In genomic region chr10:3782456-3783312, GRCh38 we compare ENCODE assay signal across 8 cellular contexts. TPM values are rescaled to one million over a fixed set of nuclear protein-coding genes. Genes with fewer than 3 reads are reported as not detected.
DNase-seq lines count a peak whose midpoint lies in the region; ATAC-seq, FAIRE-seq and TF ChIP-seq lines count a peak whose summit lies in the region.

No MANE protein-coding gene starts in this region.

- RAD21 ChIA-PET in HCT116 (lab: Charles Lee; ENCODE audit: low non-redundant PET in 1 of 2, low total read pairs in 2 of 2, uncharacterized antibody in 2 of 2, unreplicated experiment in 2 of 2): no interaction called here

- peak overlapping the region; percentile 94 for H3K9ac ChIP-seq in HCT116 (ENCODE audit: low read length)

- no peaks in the 10 kb centered on the region for H3K9me2 ChIP-seq in HCT116 (ENCODE audit: insufficient read depth)

- DNase-seq in Calu3 (peak; percentile 71), HCT116 (ENCODE audit: low read depth, low spot score) (no peak), OCI-M1 (lab: John Stamatoyannopoulos, UW) (peak; percentile 87), frontal cortex (ENCODE audit: low spot score in 2 of 2) (peak; percentile 76 to 78), NCI-H2227 treated with DMSO at 0.1 percent for 48 hours (lab: John Stamatoyannopoulos, UW) (no peak)
- DNase-seq in activated naive CD4-positive, alpha-beta T cell treated with anti-CD3 and anti-CD28 coated beads, Interleukin-2, amount 50 U/mL, for 72 hours (ENCODE audit: low spot score in 2 of 2): no peak

- peaks cover 31% of the 10 kb centered on the region; the same call in 1 of the 2 replicates for H4K20me1 ChIP-seq in HCT116 (ENCODE audit: insufficient read depth)

- H3K36me3 Mint-ChIP-seq in Calu3 (ENCODE audit: insufficient read depth, unreplicated experiment) (peaks cover 95% of the 10 kb centered on the region), nephron (ENCODE audit: low read depth) (peaks cover 57% of the 10 kb centered on the region)
- H3K36me3 Mint-ChIP-seq in activated naive CD4-positive, alpha-beta T cell treated with anti-CD3 and anti-CD28 coated beads, Interleukin-2, amount 50 U/mL, for 72 hours: peaks cover 59 to 71% of the 10 kb centered on the region in 2 donors

- BruUV-seq in Calu3 (replicated peaks; lab: Mats Ljungman, UMichigan): TSS peak; percentile 23
- no TSS peak for BruUV-seq in HCT116 (replicated peaks; lab: Mats Ljungman, UMichigan)

- H3K4me3 Mint-ChIP-seq in Calu3 (ENCODE audit: low read depth, unreplicated experiment): peak overlapping the region; percentile 98
- H3K4me3 Mint-ChIP-seq in nephron: peak overlapping the region; percentile 96 to 99 (median 96)

- no peaks in the 10 kb centered on the region for H3K27me3 ChIP-seq in HCT116 (ENCODE audit: insufficient read depth, low read length)

- peak; percentile 26; the same call in 1 of the 2 replicates for TF ChIP-seq RAD21 in HCT116 (IDR thresholded peaks at IDR 0.05; ENCODE audit: low read depth)

- intact Hi-C loops in Calu3 (cut with micrococcal nuclease; ENCODE audit: unreplicated experiment): loop anchor here (1.0 to 10.0 kb wide), 4 partner anchors 70 to 892 kb away; no protein-coding TSS in a partner anchor
- intact Hi-C loops in HCT116 (cut with micrococcal nuclease): loop anchor here (2.0 to 10.0 kb wide), 2 partner anchors 70 to 372 kb away; no protein-coding TSS in a partner anchor

- H3K9me3 Mint-ChIP-seq in Calu3 (ENCODE audit: low read depth, unreplicated experiment): no peaks in the 10 kb centered on the region
- H3K9me3 Mint-ChIP-seq in activated naive CD4-positive, alpha-beta T cell treated with anti-CD3 and anti-CD28 coated beads, Interleukin-2, amount 50 U/mL, for 72 hours: no peaks in the 10 kb centered on the region
- no peaks in the 10 kb centered on the region for H3K9me3 Mint-ChIP-seq in nephron

- H3K4me1 ChIP-seq in HCT116 (ENCODE audit: control insufficient read depth in 1 of 2, insufficient read depth in 2 of 2, low read length in 2 of 2): peaks cover 57 to 78% of the 10 kb centered on the region in 2 experiments

- no peak overlapping the region for H2AFZ ChIP-seq in HCT116 (ENCODE audit: low read depth, low read length, poor library complexity, severe bottlenecking)

- H3K9me3 ChIP-seq in HCT116 (ENCODE audit: control insufficient read depth in 1 of 2, insufficient read depth in 1 of 2, low read depth in 1 of 2, low read length in 2 of 2): no peaks in the 10 kb centered on the region

- H3K4me2 ChIP-seq in HCT116 (ENCODE audit: low read length): peak overlapping the region; percentile 93

- TF ChIP-seq CTCF in Calu3 (IDR thresholded peaks at IDR 0.05; ENCODE audit: unreplicated experiment) (no peak), HCT116 (IDR thresholded peaks at IDR 0.05 in 2 of 3, conservative IDR thresholded peaks at IDR 0.05 in 1 of 3; ENCODE audit: borderline replicate concordance in 1 of 3, insufficient read depth in 1 of 3, low read depth in 2 of 3, low read length in 2 of 3) (no peak), nephron (IDR thresholded peaks at IDR 0.05; ENCODE audit: unreplicated experiment in 3 of 3) (no peak)

- peak overlapping the region; percentile 100 for H3K27ac Mint-ChIP-seq in Calu3 (ENCODE audit: unreplicated experiment)
- H3K27ac Mint-ChIP-seq in activated naive CD4-positive, alpha-beta T cell treated with anti-CD3 and anti-CD28 coated beads, Interleukin-2, amount 50 U/mL, for 72 hours: peak overlapping the region; percentile 100
- peak overlapping the region; percentile 98 to 99 (median 98) for H3K27ac Mint-ChIP-seq in nephron

- ATAC-seq in HCT116: peak; percentile 12
- peak; percentile 20 to 37 for ATAC-seq in activated naive CD4-positive, alpha-beta T cell treated with anti-CD3 and anti-CD28 coated beads, Interleukin-2, amount 50 U/mL, for 72 hours
- ATAC-seq in GM19455 (IDR thresholded peaks at IDR 0.05; ENCODE audit: unreplicated experiment): no peak

- POLR2A ChIA-PET in HCT116 (lab: Charles Lee): interaction anchor here (0.7 to 3.2 kb wide), 10 partner anchors 10 to 572 kb away, joined by 3 to 22 read pairs (median 6); no protein-coding TSS in a partner anchor

- H3K27ac ChIP-seq in HCT116 (ENCODE audit: low read depth, low read length): peak overlapping the region; percentile 96

- FAIRE-seq in frontal cortex (lab: Jason Lieb, UNC): no peak

- H3K4me1 Mint-ChIP-seq in Calu3 (ENCODE audit: low read depth, unreplicated experiment) (peaks cover 47% of the 10 kb centered on the region), nephron (peaks cover 55% of the 10 kb centered on the region)

- H3K27me3 Mint-ChIP-seq in Calu3 (ENCODE audit: unreplicated experiment) (peaks cover 14% of the 10 kb centered on the region), nephron (ENCODE audit: low read depth) (no peaks in the 10 kb centered on the region)

- peaks cover 73% of the 10 kb centered on the region for H3K79me2 ChIP-seq in HCT116 (ENCODE audit: insufficient read depth, low read length)

- no peak for TF ChIP-seq POLR2A in HCT116 (IDR thresholded peaks at IDR 0.05; ENCODE audit: borderline replicate concordance, extremely low read depth, insufficient read depth, insufficient read length)

- peaks cover 42 to 60% of the 10 kb centered on the region in 2 experiments for H3K36me3 ChIP-seq in HCT116 (ENCODE audit: control insufficient read depth in 1 of 2, insufficient read depth in 2 of 2, low read length in 2 of 2)

- CTCF ChIA-PET in Calu3 (lab: Charles Lee) (interaction anchor here (0.9 to 1.3 kb wide), 4 partner anchors 23 to 103 kb away, joined by 3 to 4 read pairs (median 4); no protein-coding TSS in a partner anchor), HCT116 (lab: Charles Lee) (no interaction called here)

- peak overlapping the region; percentile 89 to 91 for H3K4me3 ChIP-seq in HCT116 (replicated peaks in 1 of 2; ENCODE audit: low read depth in 1 of 2, low read length in 2 of 2)

TF ChIP-seq in HCT116, 20 proteins besides CTCF, POLR2A, EP300 and RAD21 (continues in another document):
- TF ChIP-seq ZBTB33 (IDR thresholded peaks at IDR 0.05; ENCODE audit: extremely low read depth, insufficient replicate concordance, low read length): no peak
- TF ChIP-seq TCF7L2 (IDR thresholded peaks at IDR 0.05; ENCODE audit: borderline replicate concordance, extremely low read depth, insufficient read depth, insufficient read length): peak; percentile 72
- TF ChIP-seq JUND (IDR thresholded peaks at IDR 0.05): peak; percentile 85
- TF ChIP-seq SIN3A (IDR thresholded peaks at IDR 0.05; ENCODE audit: low read depth): peak; percentile 83
- TF ChIP-seq EZH2 (IDR thresholded peaks at IDR 0.05): no peak
- TF ChIP-seq CBX3 (IDR thresholded peaks at IDR 0.05; ENCODE audit: low read depth): 0 out of 2 replicates have a peak, but pooled peaks have one; percentile 72
- TF ChIP-seq ELF1 (IDR thresholded peaks at IDR 0.05; ENCODE audit: borderline replicate concordance, low read depth): no peak
- peak; percentile 83 for TF ChIP-seq FOSL1 (IDR thresholded peaks at IDR 0.05; ENCODE audit: low read depth)
- TF ChIP-seq YY1 (IDR thresholded peaks at IDR 0.05; ENCODE audit: extremely low read depth, insufficient replicate concordance, low read depth, low read length): no peak
- no peak for TF ChIP-seq REST (IDR thresholded peaks at IDR 0.05; ENCODE audit: low read depth)
- TF ChIP-seq MAX (IDR thresholded peaks at IDR 0.05): peak; percentile 61; the same call in 1 of the 2 replicates

RNA-seq across cellular contexts. Expression of gene KLF6, which starts 2.3 kb away (rescaled TPM):
- total RNA-seq in Calu3 (2022) (140 and 161 TPM in 2 replicates), HCT116 (2021; ENCODE audit: unreplicated experiment) (82.2 TPM), frontal cortex (67.3 TPM)
- 119 and 155 TPM in 2 replicates for polyA plus RNA-seq in HCT116 (2012)
- total RNA-seq in activated naive CD4-positive, alpha-beta T cell treated with anti-CD3 and anti-CD28 coated beads, Interleukin-2, amount 50 U/mL, for 72 hours: 100 to 1,000 TPM in 1 of 2 donors, 10 to 100 TPM in 1; 85.2 to 126 TPM

Comparison
In these comparisons a context has a peak if more than half of its experiments do, and no peak if none do; other contexts are left out.
1. DNase-seq: peak in Calu3 (single experiment), OCI-M1 (single experiment) and frontal cortex (2 of 2); none in HCT116 (single experiment), activated naive CD4-positive, alpha-beta T cell treated with anti-CD3 and anti-CD28 coated beads, Interleukin-2, amount 50 U/mL, for 72 hours (0 of 2) and NCI-H2227 treated with DMSO at 0.1 percent for 48 hours (single experiment).
2. Peak in every context shown above with its lines, with median percentiles within 50 percentile points of each other: H3K27ac Mint-ChIP-seq.